8 cellular contexts compared by ENCODE assay signal in genomic region chr9:113580041-113580953, GRCh38.
DNase-seq lines count a peak whose midpoint lies in the region; ATAC-seq and TF ChIP-seq lines count a peak whose summit lies in the region.

No MANE protein-coding gene starts in this region.

- peak overlapping the region; percentile 89 to 96 for H2BK12ac ChIP-seq in mesenchymal stem cell (ENCODE audit: low read length in 2 of 2)

- no peak overlapping the region for H3K9ac ChIP-seq in GM23248
- no peak overlapping the region for H3K9ac ChIP-seq in mesenchymal stem cell (ENCODE audit: low read length)

- whole genome bisulfite sequencing in GM23248 (ENCODE audit: low coverage in 1 of 2, low lambda C conversion rate in 2 of 2, missing lambda C conversion rate in 2 of 2), 2 experiments, result 62 to 73% methylated on average over 12 of the region's 12 CpGs
- 93% methylated on average over 12 of the region's 12 CpGs for WGBS in mesenchymal stem cell

- peak overlapping the region in 1 of 2 experiments; percentile 9 for H3K23ac ChIP-seq in mesenchymal stem cell (ENCODE audit: low read length in 2 of 2)

- H3K4me1 ChIP-seq in GM23248 (ENCODE audit: insufficient read depth) (peaks cover 52% of the 10 kb centered on the region), mesenchymal stem cell (ENCODE audit: control insufficient read depth, insufficient read depth, low read depth, low read length) (peaks cover 52% of the 10 kb centered on the region)

- H3K4me3 Mint-ChIP-seq in T-helper 17 cell (peak overlapping the region; percentile 88), MCF 10A (ENCODE audit: unreplicated experiment) (no peak overlapping the region)

- no peak overlapping the region for H3K14ac ChIP-seq in mesenchymal stem cell (ENCODE audit: low read length in 2 of 2)

- no peak overlapping the region; the same call in 1 of the 2 replicates for H3K27ac ChIP-seq in GM23248
- peak overlapping the region; percentile 95 for H3K27ac ChIP-seq in mesenchymal stem cell (ENCODE audit: low read length, poor library complexity, severe bottlenecking)

- H3K36me3 Mint-ChIP-seq in T-helper 17 cell (ENCODE audit: low read depth) (no peaks in the 10 kb centered on the region), MCF 10A (ENCODE audit: insufficient read depth, unreplicated experiment) (peaks cover 28% of the 10 kb centered on the region)

- H3K4me3 ChIP-seq in GM23248, result no peak overlapping the region
- H3K4me3 ChIP-seq in mesenchymal stem cell (ENCODE audit: insufficient read depth in 1 of 2, low read depth in 1 of 2, low read length in 2 of 2), result no peak overlapping the region

- H3K27me3 ChIP-seq in GM23248 (replicated peaks; ENCODE audit: insufficient read depth) (no peaks in the 10 kb centered on the region), mesenchymal stem cell (ENCODE audit: control insufficient read depth in 1 of 2, insufficient read depth in 1 of 2, low read length in 2 of 2) (no peaks in the 10 kb centered on the region)

- intact Hi-C loops in MCF 10A (cut with micrococcal nuclease), result no loop called here

- no TSS peak for BruUV-seq in MCF 10A (replicated peaks; lab: Mats Ljungman, UMichigan)

- peak overlapping the region; percentile 95 for H2AK5ac ChIP-seq in mesenchymal stem cell (ENCODE audit: low read length, severe bottlenecking)

- H3K79me2 ChIP-seq in GM23248 (ENCODE audit: insufficient read depth), result peaks cover 28% of the 10 kb centered on the region

- peak; percentile 57 for ATAC-seq in T-helper 17 cell
- no peak for ATAC-seq in HG03354 (IDR thresholded peaks at IDR 0.05; ENCODE audit: poor library complexity, severe bottlenecking, unreplicated experiment)
- ATAC-seq in HG02970 (IDR thresholded peaks at IDR 0.05; ENCODE audit: low FRiP score, unreplicated experiment), result no peak

- H3K18ac ChIP-seq in mesenchymal stem cell (ENCODE audit: low read depth in 1 of 2, low read length in 2 of 2), result peak overlapping the region; percentile 46 to 98

- H3K27ac Mint-ChIP-seq in T-helper 17 cell (peak overlapping the region; percentile 96), MCF 10A (ENCODE audit: low read depth, unreplicated experiment) (peak overlapping the region; percentile 78)

- H2AFZ ChIP-seq in GM23248, result no peak overlapping the region
- no peak overlapping the region for H2AFZ ChIP-seq in mesenchymal stem cell (ENCODE audit: low read depth, low read length)

- CTCF ChIA-PET in MCF 10A (lab: Yijun Ruan, JAX), result interaction anchor here (0.6 to 18.7 kb wide), 7 partner anchors 8 to 603 kb away, joined by 3 to 341 read pairs (median 4); no protein-coding TSS in a partner anchor

- H3K4me2 ChIP-seq in GM23248 (ENCODE audit: unreplicated experiment) (peak overlapping the region; percentile 18), mesenchymal stem cell (ENCODE audit: low read length, poor library complexity, severe bottlenecking) (no peak overlapping the region)

- peak; percentile 58 for DNase-seq in GM23248
- peak; percentile 23 to 41 (median 40) for DNase-seq in T-helper 17 cell
- peak; percentile 90 for DNase-seq in MCF 10A (ENCODE audit: unreplicated experiment)
- DNase-seq in mesenchymal stem cell, result no peak
- peak; percentile 44 to 60 for DNase-seq in stimulated activated CD8-positive, alpha-beta memory T cell treated with anti-CD3 and anti-CD28 coated beads, Interleukin-15, amount 100 ng/mL, for 4 hours (ENCODE audit: low read depth in 2 of 2)
- DNase-seq in GM13976 (ENCODE audit: low spot score), result no peak

- peak overlapping the region; percentile 85 for H2BK5ac ChIP-seq in mesenchymal stem cell (ENCODE audit: low read depth, low read length, poor library complexity, severe bottlenecking)

- POLR2A ChIA-PET in MCF 10A (lab: Yijun Ruan, JAX), result interaction anchor here (0.7 to 1.3 kb wide), 2 partner anchors 11 to 12 kb away, joined by 3 to 6 read pairs; no protein-coding TSS in a partner anchor

- peak overlapping the region; percentile 73 for H2BK15ac ChIP-seq in mesenchymal stem cell (ENCODE audit: low read depth, poor library complexity, severe bottlenecking)

- H3K79me1 ChIP-seq in mesenchymal stem cell (replicated peaks; ENCODE audit: low read length, poor library complexity, severe bottlenecking), result peaks cover 22% of the 10 kb centered on the region

- H4K91ac ChIP-seq in mesenchymal stem cell (ENCODE audit: low read length), result peak overlapping the region; percentile 96

- peaks cover 65% of the 10 kb centered on the region for H3K4me1 Mint-ChIP-seq in T-helper 17 cell
- peaks cover 53% of the 10 kb centered on the region for H3K4me1 Mint-ChIP-seq in MCF 10A (ENCODE audit: insufficient read depth, unreplicated experiment)

- TF ChIP-seq CTCF in MCF 10A (IDR thresholded peaks at IDR 0.05; ENCODE audit: unreplicated experiment), result no peak
- no peak for TF ChIP-seq CTCF in GM13976 (IDR thresholded peaks at IDR 0.05; ENCODE audit: borderline replicate concordance, control extremely low read depth, extremely low read depth, insufficient read depth, missing control alignments)

- H3K27me3 Mint-ChIP-seq in T-helper 17 cell, result no peaks in the 10 kb centered on the region
- no peaks in the 10 kb centered on the region for H3K27me3 Mint-ChIP-seq in MCF 10A (ENCODE audit: insufficient read depth, unreplicated experiment)

- in situ Hi-C loops in GM23248 (cut with MboI), result loop anchor here (5.0 kb wide), 1 partner anchor 128 kb away; no protein-coding TSS in a partner anchor
- in situ Hi-C loops in GM13976 (cut with MboI; ENCODE audit: low sequenced_read_pairs, unreplicated experiment), result no loop called here

- peak overlapping the region; percentile 54 for H4K8ac ChIP-seq in mesenchymal stem cell (ENCODE audit: low read length)

- H3K9me2 ChIP-seq in GM23248 (ENCODE audit: insufficient read depth), result no peaks in the 10 kb centered on the region

- H3K36me3 ChIP-seq in GM23248 (ENCODE audit: low read depth), result peaks cover 9% of the 10 kb centered on the region
- peaks cover 10 to 20% of the 10 kb centered on the region in 2 experiments for H3K36me3 ChIP-seq in mesenchymal stem cell (ENCODE audit: control insufficient read depth in 1 of 2, insufficient read depth in 2 of 2, low read depth in 1 of 2, low read length in 2 of 2)

- no peaks in the 10 kb centered on the region for H3K9me3 Mint-ChIP-seq in MCF 10A (ENCODE audit: unreplicated experiment)

- no peaks in the 10 kb centered on the region for H4K20me1 ChIP-seq in GM23248 (ENCODE audit: insufficient read depth)

- peaks cover 37% of the 10 kb centered on the region for H3F3A ChIP-seq in GM23248 (ENCODE audit: insufficient read depth)

- H2BK120ac ChIP-seq in mesenchymal stem cell (ENCODE audit: low read depth, low read length), result peak overlapping the region; percentile 82

- H3K4ac ChIP-seq in mesenchymal stem cell (ENCODE audit: low read depth in 1 of 2, low read length in 2 of 2), result peak overlapping the region; percentile 70 to 89

- no peaks in the 10 kb centered on the region for H3K9me3 ChIP-seq in GM23248 (ENCODE audit: low read depth)
- H3K9me3 ChIP-seq in T-helper 17 cell (ENCODE audit: control insufficient read depth, low read length, poor library complexity, severe bottlenecking), result no peaks in the 10 kb centered on the region
- H3K9me3 ChIP-seq in mesenchymal stem cell (ENCODE audit: control insufficient read depth, low read length), result no peaks in the 10 kb centered on the region

Comparison
In these comparisons a context has a peak if more than half of its experiments do, and no peak if none do; other contexts are left out.
1. DNase-seq: peak in GM23248 (single experiment), T-helper 17 cell (3 of 3), MCF 10A (single experiment) and stimulated activated CD8-positive, alpha-beta memory T cell treated with anti-CD3 and anti-CD28 coated beads, Interleukin-15, amount 100 ng/mL, for 4 hours (2 of 2); none in mesenchymal stem cell (single experiment) and GM13976 (single experiment).